ENCODE assay signal across 6 cellular contexts in the genomic region with DNA sequence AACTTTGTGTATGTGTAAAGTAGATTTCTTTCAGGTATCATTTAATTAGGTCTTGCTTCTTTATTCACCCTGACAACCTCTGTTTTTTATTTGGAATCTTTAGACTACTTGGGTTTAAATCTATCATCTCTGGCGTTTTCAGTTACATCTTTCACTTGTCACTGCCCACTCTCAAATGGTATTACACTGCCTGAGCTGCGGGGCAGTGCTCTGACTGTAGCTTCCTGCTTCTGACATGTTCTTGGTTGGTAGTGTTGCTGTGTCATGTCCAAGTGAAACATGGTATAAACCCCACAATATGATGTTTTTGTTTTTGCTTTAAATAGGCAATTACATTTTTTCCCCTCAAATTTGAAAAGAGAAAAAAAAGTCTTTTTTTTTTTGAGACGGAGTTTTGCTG.
DNase-seq lines count a peak whose midpoint lies in the region; ATAC-seq and TF ChIP-seq lines count a peak whose summit lies in the region.
"Not testable (repeated sequence)": the region's sequence is repeated elsewhere in the genome, so short reads cannot be mapped to it uniquely, and the experiment has no call there.

No MANE protein-coding gene starts in this region.

- CTCF ChIA-PET in Panc1 (lab: Charles Lee) = not testable (repeated sequence)

- intact Hi-C loops in Panc1 (cut with micrococcal nuclease; ENCODE audit: unreplicated experiment); Right ventricle myocardium superior (cut with DNase I): not testable (repeated sequence)

- H3K4me3 ChIP-seq in Panc1 (ENCODE audit: low read depth in 2 of 2, low read length in 2 of 2) = not testable (repeated sequence)

- H3K36me3 ChIP-seq in Panc1 (ENCODE audit: control insufficient read depth, insufficient read depth, low read length) = not testable (repeated sequence)

- H3K9me3 ChIP-seq in Panc1 (ENCODE audit: control insufficient read depth, insufficient read depth, low read depth, low read length) = not testable (repeated sequence)

- not testable (repeated sequence) for DNase-seq in Panc1 (ENCODE audit: low read depth, low spot score)
- DNase-seq in Right ventricle myocardium superior = peak; percentile 20

- BruUV-seq in Panc1 (replicated peaks; lab: Mats Ljungman, UMichigan) = TSS peak; percentile 68

- peak; percentile 87 for ATAC-seq in GM18868 (IDR thresholded peaks at IDR 0.05; ENCODE audit: unreplicated experiment)
- peak; percentile 49 for ATAC-seq in HG02588 (IDR thresholded peaks at IDR 0.05; ENCODE audit: unreplicated experiment)
- peak; percentile 69 for ATAC-seq in HG02938 (IDR thresholded peaks at IDR 0.05; ENCODE audit: unreplicated experiment)
- ATAC-seq in HG03432 (IDR thresholded peaks at IDR 0.05; ENCODE audit: unreplicated experiment) = peak; percentile 68
- not testable (repeated sequence) for ATAC-seq in Panc1; Right ventricle myocardium superior (ENCODE audit: poor library complexity)

- in situ Hi-C loops in Panc1 (cut with HindIII; ENCODE audit: low pct_unique_long_range_greater_than_20kb, low sequenced_read_pairs) = not testable (repeated sequence)

- H3K27ac ChIP-seq in Panc1 (ENCODE audit: low read length) = not testable (repeated sequence)

- not testable (repeated sequence) for H3K27me3 ChIP-seq in Panc1 (ENCODE audit: control insufficient read depth, insufficient read depth, low read length)

- not testable (repeated sequence) for TF ChIP-seq CTCF in Panc1 (IDR thresholded peaks at IDR 0.05)

- H3K4me1 ChIP-seq in Panc1 (ENCODE audit: control insufficient read depth, insufficient read depth, low read length) = not testable (repeated sequence)

- POLR2A ChIA-PET in Panc1 (lab: Charles Lee) = not testable (repeated sequence)
